1 cellular context compared by ENCODE assay signal in the genomic region with DNA sequence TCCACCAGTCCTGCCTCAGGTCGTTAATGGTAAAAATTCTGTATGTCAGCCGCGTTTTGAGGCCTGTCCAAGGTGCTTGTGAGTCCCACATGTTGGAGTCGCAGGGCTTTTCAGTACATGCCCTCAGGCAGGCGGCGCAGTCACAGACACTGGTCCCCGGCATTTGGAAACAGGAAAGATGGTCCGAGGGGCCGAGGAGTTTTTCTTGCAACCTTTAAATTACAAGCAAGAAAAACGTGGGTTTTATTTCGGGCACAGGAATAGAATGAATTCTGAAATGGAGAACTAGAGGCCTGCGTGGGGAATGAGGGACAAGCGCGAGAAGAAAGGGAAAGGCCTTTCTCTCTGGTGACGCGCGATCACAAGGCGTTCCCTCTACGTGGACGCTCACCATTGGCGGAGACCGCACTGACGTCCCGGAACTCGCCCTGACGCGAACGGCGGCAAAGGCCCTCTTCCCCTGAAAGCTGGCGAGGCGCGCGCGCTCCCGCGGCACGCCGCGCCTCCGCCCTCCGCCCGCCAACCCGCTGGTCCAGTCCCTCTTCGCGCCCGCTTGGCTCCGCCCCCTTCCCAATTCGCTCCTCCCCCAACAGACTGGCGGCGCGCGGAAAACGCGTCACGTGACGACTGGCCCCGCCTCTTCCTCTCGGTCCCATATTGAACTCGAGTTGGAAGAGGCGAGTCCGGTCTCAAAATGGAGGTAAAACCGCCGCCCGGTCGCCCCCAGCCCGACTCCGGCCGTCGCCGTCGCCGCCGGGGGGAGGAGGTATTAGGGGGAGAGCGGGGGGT.
TF ChIP-seq lines count a peak whose summit lies in the region.

A gene (plus strand): TSS at position 689 of the 789 bp plus-strand sequence. CDS start 6 bp downstream, at position 695.

TF ChIP-seq in K562, 482 proteins besides CTCF, POLR2A, EP300 and RAD21 (continued from another document and continues in another):
- TF ChIP-seq, protein P1, sequence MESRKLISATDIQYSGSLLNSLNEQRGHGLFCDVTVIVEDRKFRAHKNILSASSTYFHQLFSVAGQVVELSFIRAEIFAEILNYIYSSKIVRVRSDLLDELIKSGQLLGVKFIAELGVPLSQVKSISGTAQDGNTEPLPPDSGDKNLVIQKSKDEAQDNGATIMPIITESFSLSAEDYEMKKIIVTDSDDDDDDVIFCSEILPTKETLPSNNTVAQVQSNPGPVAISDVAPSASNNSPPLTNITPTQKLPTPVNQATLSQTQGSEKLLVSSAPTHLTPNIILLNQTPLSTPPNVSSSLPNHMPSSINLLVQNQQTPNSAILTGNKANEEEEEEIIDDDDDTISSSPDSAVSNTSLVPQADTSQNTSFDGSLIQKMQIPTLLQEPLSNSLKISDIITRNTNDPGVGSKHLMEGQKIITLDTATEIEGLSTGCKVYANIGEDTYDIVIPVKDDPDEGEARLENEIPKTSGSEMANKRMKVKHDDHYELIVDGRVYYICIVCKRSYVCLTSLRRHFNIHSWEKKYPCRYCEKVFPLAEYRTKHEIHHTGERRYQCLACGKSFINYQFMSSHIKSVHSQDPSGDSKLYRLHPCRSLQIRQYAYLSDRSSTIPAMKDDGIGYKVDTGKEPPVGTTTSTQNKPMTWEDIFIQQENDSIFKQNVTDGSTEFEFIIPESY (CRISPR knock-in tag; IDR thresholded peaks at IDR 0.05): peak; percentile 30
- TF ChIP-seq CHD4 (IDR thresholded peaks at IDR 0.05; ENCODE audit: insufficient read depth, insufficient replicate concordance, low read depth, low read length, poor library complexity, severe bottlenecking) (no peak), HDGF (IDR thresholded peaks at IDR 0.05) (no peak), DACH1 (IDR thresholded peaks at IDR 0.05; ENCODE audit: partially characterized antibody) (peak; percentile 17), OTX1 (CRISPR knock-in tag; IDR thresholded peaks at IDR 0.05) (peak; percentile 72; the same call in 1 of the 2 replicates), NR2F6 (CRISPR knock-in tag; IDR thresholded peaks at IDR 0.05) (no peak), NELFE (IDR thresholded peaks at IDR 0.05; ENCODE audit: insufficient read depth, insufficient read length) (no peak), MAFF (IDR thresholded peaks at IDR 0.05; ENCODE audit: low read length) (no peak; the same call in 1 of the 2 replicates), POLR3A (IDR thresholded peaks at IDR 0.05; ENCODE audit: borderline replicate concordance, extremely low read depth, insufficient read depth, insufficient read length) (no peak), SMAD4 (CRISPR knock-in tag; conservative IDR thresholded peaks at IDR 0.05) (0 out of 2 replicates have a peak, but pooled peaks have one; percentile 64), ZNF717 (CRISPR knock-in tag; IDR thresholded peaks at IDR 0.05) (no peak), YY1 (IDR thresholded peaks at IDR 0.05; ENCODE audit: borderline replicate concordance in 1 of 3, control insufficient read depth in 1 of 3, extremely low read depth in 1 of 3, insufficient read depth in 3 of 3, insufficient read length in 1 of 3, insufficient replicate concordance in 2 of 3, low read depth in 1 of 3, low read length in 2 of 3) (peak in 2 of 3 experiments; percentile 55 to 69), ZNF124 (CRISPR knock-in tag; IDR thresholded peaks at IDR 0.05) (no peak), KAT7 (CRISPR knock-in tag; IDR thresholded peaks at IDR 0.05; ENCODE audit: borderline replicate concordance) (peak; percentile 89; the same call in 1 of the 2 replicates), ZC3H4 (CRISPR knock-in tag; IDR thresholded peaks at IDR 0.05; ENCODE audit: borderline replicate concordance) (peak; percentile 99), MTA3 (IDR thresholded peaks at IDR 0.05; ENCODE audit: borderline replicate concordance) (peak; percentile 93), RFX1 (IDR thresholded peaks at IDR 0.05) (no peak), GABPB2 (CRISPR knock-in tag; conservative IDR thresholded peaks at IDR 0.05) (no peak), TAF9B (IDR thresholded peaks at IDR 0.05; ENCODE audit: partially characterized antibody) (peak; percentile 93), RBM34 (IDR thresholded peaks at IDR 0.05; ENCODE audit: borderline replicate concordance, insufficient read depth, low read length) (no peak), TAF15 (IDR thresholded peaks at IDR 0.05; ENCODE audit: low read depth, low read length) (no peak), CBFA2T2 (conservative IDR thresholded peaks at IDR 0.05) (peak; percentile 94), PHB2 (IDR thresholded peaks at IDR 0.05; ENCODE audit: low read depth) (no peak), GABPB1 (CRISPR knock-in tag; IDR thresholded peaks at IDR 0.05) (peak; percentile 82), CBX3 (IDR thresholded peaks at IDR 0.05; ENCODE audit: borderline replicate concordance in 1 of 2, low read length in 2 of 2) (0 out of 3 replicates have a peak, but pooled peaks of 1 of the 2 experiments have one; percentile 2), HIVEP1 (CRISPR knock-in tag; IDR thresholded peaks at IDR 0.05) (peak; percentile 71; the same call in 1 of the 2 replicates)
- TF ChIP-seq, protein P2, sequence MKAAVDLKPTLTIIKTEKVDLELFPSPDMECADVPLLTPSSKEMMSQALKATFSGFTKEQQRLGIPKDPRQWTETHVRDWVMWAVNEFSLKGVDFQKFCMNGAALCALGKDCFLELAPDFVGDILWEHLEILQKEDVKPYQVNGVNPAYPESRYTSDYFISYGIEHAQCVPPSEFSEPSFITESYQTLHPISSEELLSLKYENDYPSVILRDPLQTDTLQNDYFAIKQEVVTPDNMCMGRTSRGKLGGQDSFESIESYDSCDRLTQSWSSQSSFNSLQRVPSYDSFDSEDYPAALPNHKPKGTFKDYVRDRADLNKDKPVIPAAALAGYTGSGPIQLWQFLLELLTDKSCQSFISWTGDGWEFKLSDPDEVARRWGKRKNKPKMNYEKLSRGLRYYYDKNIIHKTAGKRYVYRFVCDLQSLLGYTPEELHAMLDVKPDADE (conservative IDR thresholded peaks at IDR 0.05; ENCODE audit: control insufficient read depth, low read depth, low read length): peak; percentile 55; the same call in 1 of the 2 replicates
- TF ChIP-seq, protein P3, sequence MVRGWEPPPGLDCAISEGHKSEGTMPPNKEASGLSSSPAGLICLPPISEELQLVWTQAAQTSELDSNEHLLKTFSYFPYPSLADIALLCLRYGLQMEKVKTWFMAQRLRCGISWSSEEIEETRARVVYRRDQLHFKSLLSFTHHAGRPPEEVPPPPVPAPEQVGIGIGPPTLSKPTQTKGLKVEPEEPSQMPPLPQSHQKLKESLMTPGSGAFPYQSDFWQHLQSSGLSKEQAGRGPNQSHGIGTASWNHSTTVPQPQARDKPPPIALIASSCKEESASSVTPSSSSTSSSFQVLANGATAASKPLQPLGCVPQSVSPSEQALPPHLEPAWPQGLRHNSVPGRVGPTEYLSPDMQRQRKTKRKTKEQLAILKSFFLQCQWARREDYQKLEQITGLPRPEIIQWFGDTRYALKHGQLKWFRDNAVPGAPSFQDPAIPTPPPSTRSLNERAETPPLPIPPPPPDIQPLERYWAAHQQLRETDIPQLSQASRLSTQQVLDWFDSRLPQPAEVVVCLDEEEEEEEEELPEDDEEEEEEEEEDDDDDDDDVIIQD (CRISPR knock-in tag; IDR thresholded peaks at IDR 0.05): no peak
- TF ChIP-seq, protein P4, sequence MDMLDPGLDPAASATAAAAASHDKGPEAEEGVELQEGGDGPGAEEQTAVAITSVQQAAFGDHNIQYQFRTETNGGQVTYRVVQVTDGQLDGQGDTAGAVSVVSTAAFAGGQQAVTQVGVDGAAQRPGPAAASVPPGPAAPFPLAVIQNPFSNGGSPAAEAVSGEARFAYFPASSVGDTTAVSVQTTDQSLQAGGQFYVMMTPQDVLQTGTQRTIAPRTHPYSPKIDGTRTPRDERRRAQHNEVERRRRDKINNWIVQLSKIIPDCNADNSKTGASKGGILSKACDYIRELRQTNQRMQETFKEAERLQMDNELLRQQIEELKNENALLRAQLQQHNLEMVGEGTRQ (CRISPR knock-in tag; IDR thresholded peaks at IDR 0.05): peak; percentile 93
- TF ChIP-seq, protein P5, sequence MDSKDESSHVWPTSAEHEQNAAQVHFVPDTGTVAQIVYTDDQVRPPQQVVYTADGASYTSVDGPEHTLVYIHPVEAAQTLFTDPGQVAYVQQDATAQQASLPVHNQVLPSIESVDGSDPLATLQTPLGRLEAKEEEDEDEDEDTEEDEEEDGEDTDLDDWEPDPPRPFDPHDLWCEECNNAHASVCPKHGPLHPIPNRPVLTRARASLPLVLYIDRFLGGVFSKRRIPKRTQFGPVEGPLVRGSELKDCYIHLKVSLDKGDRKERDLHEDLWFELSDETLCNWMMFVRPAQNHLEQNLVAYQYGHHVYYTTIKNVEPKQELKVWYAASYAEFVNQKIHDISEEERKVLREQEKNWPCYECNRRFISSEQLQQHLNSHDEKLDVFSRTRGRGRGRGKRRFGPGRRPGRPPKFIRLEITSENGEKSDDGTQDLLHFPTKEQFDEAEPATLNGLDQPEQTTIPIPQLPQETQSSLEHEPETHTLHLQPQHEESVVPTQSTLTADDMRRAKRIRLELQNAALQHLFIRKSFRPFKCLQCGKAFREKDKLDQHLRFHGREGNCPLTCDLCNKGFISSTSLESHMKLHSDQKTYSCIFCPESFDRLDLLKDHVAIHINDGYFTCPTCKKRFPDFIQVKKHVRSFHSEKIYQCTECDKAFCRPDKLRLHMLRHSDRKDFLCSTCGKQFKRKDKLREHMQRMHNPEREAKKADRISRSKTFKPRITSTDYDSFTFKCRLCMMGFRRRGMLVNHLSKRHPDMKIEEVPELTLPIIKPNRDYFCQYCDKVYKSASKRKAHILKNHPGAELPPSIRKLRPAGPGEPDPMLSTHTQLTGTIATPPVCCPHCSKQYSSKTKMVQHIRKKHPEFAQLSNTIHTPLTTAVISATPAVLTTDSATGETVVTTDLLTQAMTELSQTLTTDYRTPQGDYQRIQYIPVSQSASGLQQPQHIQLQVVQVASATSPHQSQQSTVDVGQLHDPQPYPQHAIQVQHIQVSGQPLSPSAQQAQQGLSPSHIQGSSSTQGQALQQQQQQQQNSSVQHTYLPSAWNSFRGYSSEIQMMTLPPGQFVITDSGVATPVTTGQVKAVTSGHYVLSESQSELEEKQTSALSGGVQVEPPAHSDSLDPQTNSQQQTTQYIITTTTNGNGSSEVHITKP (IDR thresholded peaks at IDR 0.05; ENCODE audit: partially characterized antibody): peak; percentile 49
- TF ChIP-seq, protein P6, sequence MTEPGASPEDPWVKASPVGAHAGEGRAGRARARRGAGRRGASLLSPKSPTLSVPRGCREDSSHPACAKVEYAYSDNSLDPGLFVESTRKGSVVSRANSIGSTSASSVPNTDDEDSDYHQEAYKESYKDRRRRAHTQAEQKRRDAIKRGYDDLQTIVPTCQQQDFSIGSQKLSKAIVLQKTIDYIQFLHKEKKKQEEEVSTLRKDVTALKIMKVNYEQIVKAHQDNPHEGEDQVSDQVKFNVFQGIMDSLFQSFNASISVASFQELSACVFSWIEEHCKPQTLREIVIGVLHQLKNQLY (CRISPR knock-in tag; conservative IDR thresholded peaks at IDR 0.05): no peak
- TF ChIP-seq, protein P7, sequence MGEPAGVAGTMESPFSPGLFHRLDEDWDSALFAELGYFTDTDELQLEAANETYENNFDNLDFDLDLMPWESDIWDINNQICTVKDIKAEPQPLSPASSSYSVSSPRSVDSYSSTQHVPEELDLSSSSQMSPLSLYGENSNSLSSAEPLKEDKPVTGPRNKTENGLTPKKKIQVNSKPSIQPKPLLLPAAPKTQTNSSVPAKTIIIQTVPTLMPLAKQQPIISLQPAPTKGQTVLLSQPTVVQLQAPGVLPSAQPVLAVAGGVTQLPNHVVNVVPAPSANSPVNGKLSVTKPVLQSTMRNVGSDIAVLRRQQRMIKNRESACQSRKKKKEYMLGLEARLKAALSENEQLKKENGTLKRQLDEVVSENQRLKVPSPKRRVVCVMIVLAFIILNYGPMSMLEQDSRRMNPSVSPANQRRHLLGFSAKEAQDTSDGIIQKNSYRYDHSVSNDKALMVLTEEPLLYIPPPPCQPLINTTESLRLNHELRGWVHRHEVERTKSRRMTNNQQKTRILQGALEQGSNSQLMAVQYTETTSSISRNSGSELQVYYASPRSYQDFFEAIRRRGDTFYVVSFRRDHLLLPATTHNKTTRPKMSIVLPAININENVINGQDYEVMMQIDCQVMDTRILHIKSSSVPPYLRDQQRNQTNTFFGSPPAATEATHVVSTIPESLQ (CRISPR knock-in tag; IDR thresholded peaks at IDR 0.05): no peak; the same call in 1 of the 2 replicates
- TF ChIP-seq, protein P8, sequence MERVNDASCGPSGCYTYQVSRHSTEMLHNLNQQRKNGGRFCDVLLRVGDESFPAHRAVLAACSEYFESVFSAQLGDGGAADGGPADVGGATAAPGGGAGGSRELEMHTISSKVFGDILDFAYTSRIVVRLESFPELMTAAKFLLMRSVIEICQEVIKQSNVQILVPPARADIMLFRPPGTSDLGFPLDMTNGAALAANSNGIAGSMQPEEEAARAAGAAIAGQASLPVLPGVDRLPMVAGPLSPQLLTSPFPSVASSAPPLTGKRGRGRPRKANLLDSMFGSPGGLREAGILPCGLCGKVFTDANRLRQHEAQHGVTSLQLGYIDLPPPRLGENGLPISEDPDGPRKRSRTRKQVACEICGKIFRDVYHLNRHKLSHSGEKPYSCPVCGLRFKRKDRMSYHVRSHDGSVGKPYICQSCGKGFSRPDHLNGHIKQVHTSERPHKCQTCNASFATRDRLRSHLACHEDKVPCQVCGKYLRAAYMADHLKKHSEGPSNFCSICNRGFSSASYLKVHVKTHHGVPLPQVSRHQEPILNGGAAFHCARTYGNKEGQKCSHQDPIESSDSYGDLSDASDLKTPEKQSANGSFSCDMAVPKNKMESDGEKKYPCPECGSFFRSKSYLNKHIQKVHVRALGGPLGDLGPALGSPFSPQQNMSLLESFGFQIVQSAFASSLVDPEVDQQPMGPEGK (CRISPR knock-in tag; IDR thresholded peaks at IDR 0.05; ENCODE audit: borderline replicate concordance): no peak
- TF ChIP-seq, protein P9, sequence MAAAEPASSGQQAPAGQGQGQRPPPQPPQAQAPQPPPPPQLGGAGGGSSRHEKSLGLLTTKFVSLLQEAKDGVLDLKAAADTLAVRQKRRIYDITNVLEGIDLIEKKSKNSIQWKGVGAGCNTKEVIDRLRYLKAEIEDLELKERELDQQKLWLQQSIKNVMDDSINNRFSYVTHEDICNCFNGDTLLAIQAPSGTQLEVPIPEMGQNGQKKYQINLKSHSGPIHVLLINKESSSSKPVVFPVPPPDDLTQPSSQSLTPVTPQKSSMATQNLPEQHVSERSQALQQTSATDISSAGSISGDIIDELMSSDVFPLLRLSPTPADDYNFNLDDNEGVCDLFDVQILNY (CRISPR knock-in tag; IDR thresholded peaks at IDR 0.05): peak; percentile 65; the same call in 1 of the 2 replicates
- TF ChIP-seq, protein P10, sequence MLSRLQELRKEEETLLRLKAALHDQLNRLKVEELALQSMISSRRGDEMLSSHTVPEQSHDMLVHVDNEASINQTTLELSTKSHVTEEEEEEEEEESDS (CRISPR knock-in tag; IDR thresholded peaks at IDR 0.05): no peak
- TF ChIP-seq, protein P11, sequence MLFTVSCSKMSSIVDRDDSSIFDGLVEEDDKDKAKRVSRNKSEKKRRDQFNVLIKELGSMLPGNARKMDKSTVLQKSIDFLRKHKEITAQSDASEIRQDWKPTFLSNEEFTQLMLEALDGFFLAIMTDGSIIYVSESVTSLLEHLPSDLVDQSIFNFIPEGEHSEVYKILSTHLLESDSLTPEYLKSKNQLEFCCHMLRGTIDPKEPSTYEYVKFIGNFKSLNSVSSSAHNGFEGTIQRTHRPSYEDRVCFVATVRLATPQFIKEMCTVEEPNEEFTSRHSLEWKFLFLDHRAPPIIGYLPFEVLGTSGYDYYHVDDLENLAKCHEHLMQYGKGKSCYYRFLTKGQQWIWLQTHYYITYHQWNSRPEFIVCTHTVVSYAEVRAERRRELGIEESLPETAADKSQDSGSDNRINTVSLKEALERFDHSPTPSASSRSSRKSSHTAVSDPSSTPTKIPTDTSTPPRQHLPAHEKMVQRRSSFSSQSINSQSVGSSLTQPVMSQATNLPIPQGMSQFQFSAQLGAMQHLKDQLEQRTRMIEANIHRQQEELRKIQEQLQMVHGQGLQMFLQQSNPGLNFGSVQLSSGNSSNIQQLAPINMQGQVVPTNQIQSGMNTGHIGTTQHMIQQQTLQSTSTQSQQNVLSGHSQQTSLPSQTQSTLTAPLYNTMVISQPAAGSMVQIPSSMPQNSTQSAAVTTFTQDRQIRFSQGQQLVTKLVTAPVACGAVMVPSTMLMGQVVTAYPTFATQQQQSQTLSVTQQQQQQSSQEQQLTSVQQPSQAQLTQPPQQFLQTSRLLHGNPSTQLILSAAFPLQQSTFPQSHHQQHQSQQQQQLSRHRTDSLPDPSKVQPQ (CRISPR knock-in tag; IDR thresholded peaks at IDR 0.05; ENCODE audit: borderline replicate concordance): no peak
